Comparison of ENCODE assay signal across 21 cellular contexts in the genomic region with DNA sequence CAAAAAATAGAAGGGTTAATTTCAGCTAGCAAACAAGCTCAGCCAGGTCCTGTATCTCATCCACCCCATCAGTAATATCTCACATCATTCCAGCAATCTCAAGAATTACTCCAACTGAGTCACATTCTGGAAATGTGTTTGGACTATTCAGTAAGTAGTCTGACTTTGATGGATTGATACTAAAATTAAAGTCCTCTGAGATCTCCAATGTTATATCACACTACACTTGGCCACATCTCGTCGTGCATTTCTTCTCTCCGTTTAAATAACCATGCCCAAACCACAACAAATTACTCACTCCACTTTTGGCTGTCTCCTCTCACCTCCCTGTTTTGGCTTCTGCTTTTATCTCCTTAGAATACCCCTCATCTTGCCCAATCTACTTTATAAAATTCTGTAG.
"Had no signal": no experiment of that assay in that cellular context is flagged by ENCODE, and none has a peak within 500 bp of the region (broad histone marks: within the 10 kb centered on the region; RNA-seq: fewer than 3 reads in every experiment).

No MANE protein-coding gene starts in this region.

- H3K27me3 Mint-ChIP-seq: activated CD4-positive, alpha-beta T cell treated with anti-CD3 and anti-CD28 coated beads, Interleukin-2, amount 10 ng/mL, durations not matched to agents 24 days and 14 days; activated CD8-positive, alpha-beta T cell treated with anti-CD3 and anti-CD28 coated beads for 36 hours; activated naive CD8-positive, alpha-beta T cell treated with anti-CD3 and anti-CD28 coated beads, Interleukin-2, amount 10 ng/mL, durations not matched to agents 7 days and 5 days; activated T-cell treated with anti-CD3 and anti-CD28 coated beads, Interleukin-2, amount 50 U/mL, for 24 hours had no signal

- H3K9me3 ChIP-seq: gastrocnemius medialis, heart left ventricle, left lung, prostate gland, right atrium auricular region, vagina had no signal

- H3K4me3 Mint-ChIP-seq: activated CD4-positive, alpha-beta T cell treated with anti-CD3 and anti-CD28 coated beads, Interleukin-2, amount 10 ng/mL, durations not matched to agents 24 days and 14 days; activated CD8-positive, alpha-beta T cell treated with anti-CD3 and anti-CD28 coated beads for 36 hours; activated naive CD8-positive, alpha-beta T cell treated with anti-CD3 and anti-CD28 coated beads, Interleukin-2, amount 10 ng/mL, durations not matched to agents 7 days and 5 days; activated T-cell treated with anti-CD3 and anti-CD28 coated beads, Interleukin-2, amount 50 U/mL, for 24 hours had no signal

- H3K36me3 ChIP-seq: brain microvascular endothelial cell, gastrocnemius medialis, heart left ventricle, left lung, prostate gland, right atrium auricular region, vagina had no signal

- H3K9me3 Mint-ChIP-seq: activated CD8-positive, alpha-beta T cell treated with anti-CD3 and anti-CD28 coated beads for 36 hours; activated naive CD8-positive, alpha-beta T cell treated with anti-CD3 and anti-CD28 coated beads, Interleukin-2, amount 10 ng/mL, durations not matched to agents 7 days and 5 days; activated T-helper 2 cell treated with anti-CD3 and anti-CD28 coated beads, Interferon-gamma antibody, Interleukin-2, Interleukin-4, amounts not matched to agents 10 μg/mL and 5 μg/mL and 100 μg/mL, durations not matched to agents 14 hours and 24 hours and 36 hours had no signal

- H3K27me3 ChIP-seq: brain microvascular endothelial cell, gastrocnemius medialis, heart left ventricle, left lung, right atrium auricular region, vagina had no signal

- H3K36me3 Mint-ChIP-seq: activated naive CD8-positive, alpha-beta T cell treated with anti-CD3 and anti-CD28 coated beads, Interleukin-2, amount 10 ng/mL, durations not matched to agents 7 days and 5 days had no signal

- DNase-seq: activated CD4-positive, alpha-beta T cell treated with anti-CD3 and anti-CD28 coated beads, Interleukin-2, amount 10 ng/mL, durations not matched to agents 24 days and 14 days; activated CD8-positive, alpha-beta T cell treated with anti-CD3 and anti-CD28 coated beads for 36 hours; activated naive CD4-positive, alpha-beta T cell treated with Interleukin-2 at 50 U/mL for 16 hours; activated naive CD8-positive, alpha-beta T cell treated with anti-CD3 and anti-CD28 coated beads, Interleukin-2, amount 10 ng/mL, durations not matched to agents 7 days and 5 days; activated T-cell treated with anti-CD3 and anti-CD28 coated beads, Interleukin-2, amount 50 U/mL, for 24 hours; amygdala; brain microvascular endothelial cell; gastrocnemius medialis; heart left ventricle; left lung; midbrain; stimulated activated CD4-positive, alpha-beta T cell treated with anti-CD3 and anti-CD28 coated beads, Interleukin-2, amount 100 ng/mL, for 24 hours; stimulated activated naive CD4-positive, alpha-beta T cell treated with Interleukin-2 at 50 U/mL for 16 hours; substantia nigra; T-helper 9 cell; trophoblast cell had no signal

- H3K4me1 ChIP-seq: gastrocnemius medialis, heart left ventricle, left lung, prostate gland, right atrium auricular region, vagina had no signal

- ATAC-seq: activated CD8-positive, alpha-beta T cell treated with anti-CD3 and anti-CD28 coated beads for 36 hours; gastrocnemius medialis; heart left ventricle; left lung had no signal

- H3K27ac Mint-ChIP-seq: activated CD4-positive, alpha-beta T cell treated with anti-CD3 and anti-CD28 coated beads, Interleukin-2, amount 10 ng/mL, durations not matched to agents 24 days and 14 days; activated CD8-positive, alpha-beta T cell treated with anti-CD3 and anti-CD28 coated beads for 36 hours; activated naive CD8-positive, alpha-beta T cell treated with anti-CD3 and anti-CD28 coated beads, Interleukin-2, amount 10 ng/mL, durations not matched to agents 7 days and 5 days; activated T-cell treated with anti-CD3 and anti-CD28 coated beads, Interleukin-2, amount 50 U/mL, for 24 hours; activated T-helper 2 cell treated with anti-CD3 and anti-CD28 coated beads, Interferon-gamma antibody, Interleukin-2, Interleukin-4, amounts not matched to agents 10 μg/mL and 5 μg/mL and 100 μg/mL, durations not matched to agents 14 hours and 24 hours and 36 hours had no signal

- H3K4me1 Mint-ChIP-seq: activated CD4-positive, alpha-beta T cell treated with anti-CD3 and anti-CD28 coated beads, Interleukin-2, amount 10 ng/mL, durations not matched to agents 24 days and 14 days; activated naive CD8-positive, alpha-beta T cell treated with anti-CD3 and anti-CD28 coated beads, Interleukin-2, amount 10 ng/mL, durations not matched to agents 7 days and 5 days had no signal

- H3K27ac ChIP-seq: brain microvascular endothelial cell, coronary artery, gastrocnemius medialis, heart left ventricle, left lung, prostate gland, right atrium auricular region, vagina had no signal

- H3K4me3 ChIP-seq: coronary artery, gastrocnemius medialis, heart left ventricle, left lung, prostate gland, right atrium auricular region, vagina had no signal
